Comparison of ENCODE assay signal across 23 cellular contexts in the genomic region with DNA sequence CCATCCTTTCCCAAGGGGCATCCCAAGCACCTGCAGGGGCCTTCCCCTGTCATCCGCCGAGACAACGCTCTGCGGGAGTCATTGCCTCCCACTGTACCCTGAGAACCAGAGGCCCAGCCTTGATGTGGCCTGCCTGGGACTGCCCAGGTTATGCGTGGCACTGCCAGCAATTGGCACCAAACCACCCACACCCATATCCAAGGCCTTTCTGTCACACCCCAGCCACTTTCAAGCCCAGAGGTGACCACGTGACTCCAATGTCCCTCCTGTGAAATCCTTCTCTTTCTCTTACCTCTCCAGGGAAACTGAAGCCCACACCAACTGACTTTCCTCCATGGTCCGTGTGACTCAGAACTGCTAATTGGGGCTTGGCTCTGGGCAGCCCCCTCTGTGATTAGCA.
"Had no signal": no experiment of that assay in that cellular context is flagged by ENCODE, and none has a peak within 500 bp of the region (broad histone marks: within the 10 kb centered on the region; RNA-seq: fewer than 3 reads in every experiment).

No MANE protein-coding gene starts in this region.

- H3K27me3 ChIP-seq: adrenal gland, body of pancreas, breast epithelium, SJCRH30 had no signal

- H3K36me3 ChIP-seq: adrenal gland, breast epithelium, SJCRH30 had no signal

- ATAC-seq: activated CD8-positive, alpha-beta T cell treated with anti-CD3 and anti-CD28 coated beads for 36 hours; body of pancreas; Panc1 had no signal

- DNase-seq: activated CD4-positive, alpha-beta T cell treated with anti-CD3 and anti-CD28 coated beads, Interleukin-2, amount 10 ng/mL, durations not matched to agents 24 days and 14 days; activated CD4-positive, alpha-beta T cell treated with anti-CD3 and anti-CD28 coated beads, Interleukin-2, amount 50 U/mL, for 4 hours; activated CD8-positive, alpha-beta T cell treated with anti-CD3 and anti-CD28 coated beads for 36 hours; activated gamma-delta T cell treated with Interleukin-2 at 50 U/mL for 16 hours; activated naive CD4-positive, alpha-beta T cell treated with anti-CD3 and anti-CD28 coated beads for 36 hours; activated T-cell treated with anti-CD3 and anti-CD28 coated beads, Interleukin-2, amount 50 U/mL, for 24 hours; body of pancreas; MM.1S; MV-4-11; NCI-H1092; NCI-H1436 treated with DMSO at 0.1 percent for 48 hours; NCI-H1694 treated with DMSO at 0.1 percent for 48 hours; NCI-H2029; NCI-H345; NCI-H524 treated with DMSO at 0.1 percent for 48 hours; SHP77; SJCRH30; T1000 had no signal

- FAIRE-seq: astrocyte had no signal

- H3K4me3 ChIP-seq: adrenal gland, body of pancreas, breast epithelium, SJCRH30, SK-N-MC had no signal

- H3K27ac ChIP-seq: adrenal gland, body of pancreas, breast epithelium, SJCRH30, SK-N-MC had no signal

- H3K9me3 ChIP-seq: adrenal gland, body of pancreas, breast epithelium, SJCRH30 had no signal
